Comparison of ENCODE assay signal across 8 cellular contexts in the genomic region with DNA sequence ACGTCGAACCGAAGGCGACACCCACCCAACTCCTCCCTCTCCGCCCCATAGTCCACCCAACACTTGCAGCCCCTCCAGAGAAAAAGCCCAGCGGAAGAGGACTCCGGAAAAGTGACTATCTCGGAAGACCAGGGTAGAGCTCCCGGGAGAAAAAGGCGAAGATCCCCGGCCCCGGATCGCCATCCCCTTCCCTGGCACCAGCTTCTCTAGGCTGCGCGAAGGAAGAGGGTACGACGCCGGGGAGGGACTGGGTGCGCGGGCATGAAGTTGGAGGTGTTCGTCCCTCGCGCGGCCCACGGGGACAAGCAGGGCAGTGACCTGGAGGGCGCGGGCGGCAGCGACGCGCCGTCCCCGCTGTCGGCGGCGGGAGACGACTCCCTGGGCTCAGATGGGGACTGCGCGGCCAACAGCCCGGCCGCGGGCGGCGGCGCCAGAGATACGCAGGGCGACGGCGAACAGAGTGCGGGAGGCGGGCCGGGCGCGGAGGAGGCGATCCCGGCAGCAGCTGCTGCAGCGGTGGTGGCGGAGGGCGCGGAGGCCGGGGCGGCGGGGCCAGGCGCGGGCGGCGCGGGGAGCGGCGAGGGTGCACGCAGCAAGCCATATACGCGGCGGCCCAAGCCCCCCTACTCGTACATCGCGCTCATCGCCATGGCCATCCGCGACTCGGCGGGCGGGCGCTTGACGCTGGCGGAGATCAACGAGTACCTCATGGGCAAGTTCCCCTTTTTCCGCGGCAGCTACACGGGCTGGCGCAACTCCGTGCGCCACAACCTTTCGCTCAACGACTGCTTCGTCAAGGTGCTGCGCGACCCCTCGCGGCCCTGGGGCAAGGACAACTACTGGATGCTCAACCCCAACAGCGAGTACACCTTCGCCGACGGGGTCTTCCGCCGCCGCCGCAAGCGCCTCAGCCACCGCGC. TPM values are rescaled to one million over a fixed set of nuclear protein-coding genes. Genes with fewer than 3 reads are reported as not detected.
A peak's percentile ranks its signal among the peaks of the same experiment; 100 is the strongest.
DNase-seq lines count a peak whose midpoint lies in the region; ATAC-seq and TF ChIP-seq lines count a peak whose summit lies in the region.

No MANE protein-coding gene starts in this region.

- CTCF ChIA-PET in activated naive CD4-positive, alpha-beta T cell treated with anti-CD3 and anti-CD28 coated beads for 36 hours (lab: Charles Lee) = interaction anchor here (0.6 kb wide), 1 partner anchor 719 kb away, joined by 4 read pairs; no protein-coding TSS in a partner anchor
- CTCF ChIA-PET in activated CD8-positive, alpha-beta T cell treated with anti-CD3 and anti-CD28 coated beads for 36 hours (lab: Charles Lee) = interaction anchor here (1.0 kb wide), 1 partner anchor 11 kb away, joined by 3 read pairs; no protein-coding TSS in a partner anchor

- H3K4me3 ChIP-seq in iPS-18a (ENCODE audit: low read length) (peak overlapping the region; percentile 39), BE2C (ENCODE audit: low read depth, low read length) (no peak overlapping the region)

- no peak for DNase-seq in activated naive CD4-positive, alpha-beta T cell treated with anti-CD3 and anti-CD28 coated beads for 36 hours
- DNase-seq in activated naive CD4-positive, alpha-beta T cell treated with anti-CD3 and anti-CD28 coated beads, Interleukin-2, amount 50 U/mL, for 16 hours = no peak
- peak; percentile 20 for DNase-seq in activated CD8-positive, alpha-beta T cell treated with anti-CD3 and anti-CD28 coated beads for 36 hours
- peak; percentile 39 for DNase-seq in stimulated activated naive B cell treated with anti-CD40 and anti-IgM and Interleukin-4, amounts not matched to agents 10 μg/mL and 1 μg/mL and 100 μg/mL, for 72 hours
- DNase-seq in BE2C (no peak), GM19238 (ENCODE audit: insufficient read length, low spot score) (no peak)

- H3K9me3 Mint-ChIP-seq in activated naive CD4-positive, alpha-beta T cell treated with anti-CD3 and anti-CD28 coated beads for 36 hours = no peaks in the 10 kb centered on the region
- no peaks in the 10 kb centered on the region for H3K9me3 Mint-ChIP-seq in activated CD8-positive, alpha-beta T cell treated with anti-CD3 and anti-CD28 coated beads for 36 hours
- H3K9me3 Mint-ChIP-seq in stimulated activated naive B cell treated with anti-CD40 and anti-IgM and Interleukin-4, amounts not matched to agents 10 μg/mL and 1 μg/mL and 100 μg/mL, for 72 hours = peaks cover 0 to 4% of the 10 kb centered on the region in 2 donors

- peak overlapping the region; percentile 49 for H3K4me3 Mint-ChIP-seq in activated naive CD4-positive, alpha-beta T cell treated with anti-CD3 and anti-CD28 coated beads for 36 hours
- peak overlapping the region; percentile 38 for H3K4me3 Mint-ChIP-seq in activated CD8-positive, alpha-beta T cell treated with anti-CD3 and anti-CD28 coated beads for 36 hours
- peak overlapping the region; percentile 78 to 83 for H3K4me3 Mint-ChIP-seq in stimulated activated naive B cell treated with anti-CD40 and anti-IgM and Interleukin-4, amounts not matched to agents 10 μg/mL and 1 μg/mL and 100 μg/mL, for 72 hours

- peaks cover 58% of the 10 kb centered on the region for H3K27me3 Mint-ChIP-seq in activated naive CD4-positive, alpha-beta T cell treated with anti-CD3 and anti-CD28 coated beads for 36 hours (ENCODE audit: low read depth)
- peaks cover 60% of the 10 kb centered on the region for H3K27me3 Mint-ChIP-seq in activated CD8-positive, alpha-beta T cell treated with anti-CD3 and anti-CD28 coated beads for 36 hours
- peaks cover 63 to 72% of the 10 kb centered on the region in 2 donors for H3K27me3 Mint-ChIP-seq in stimulated activated naive B cell treated with anti-CD40 and anti-IgM and Interleukin-4, amounts not matched to agents 10 μg/mL and 1 μg/mL and 100 μg/mL, for 72 hours

- H3K36me3 Mint-ChIP-seq in activated naive CD4-positive, alpha-beta T cell treated with anti-CD3 and anti-CD28 coated beads for 36 hours (ENCODE audit: low read depth) = no peaks in the 10 kb centered on the region
- H3K36me3 Mint-ChIP-seq in activated CD8-positive, alpha-beta T cell treated with anti-CD3 and anti-CD28 coated beads for 36 hours (ENCODE audit: low read depth) = no peaks in the 10 kb centered on the region
- peaks cover 4 to 10% of the 10 kb centered on the region in 2 donors for H3K36me3 Mint-ChIP-seq in stimulated activated naive B cell treated with anti-CD40 and anti-IgM and Interleukin-4, amounts not matched to agents 10 μg/mL and 1 μg/mL and 100 μg/mL, for 72 hours

- no peak overlapping the region for H3K27ac ChIP-seq in iPS-18a (ENCODE audit: low read length)

- H3K36me3 ChIP-seq in iPS-18a (ENCODE audit: control insufficient read depth, low read depth, low read length) (no peaks in the 10 kb centered on the region), BE2C (no peaks in the 10 kb centered on the region)

- TF ChIP-seq CTCF in activated CD8-positive, alpha-beta T cell treated with anti-CD3 and anti-CD28 coated beads for 36 hours (IDR thresholded peaks at IDR 0.05) = no peak
- TF ChIP-seq CTCF in BE2C (IDR thresholded peaks at IDR 0.05; ENCODE audit: low read depth, low read length) = no peak

- no peak overlapping the region for H3K27ac Mint-ChIP-seq in activated naive CD4-positive, alpha-beta T cell treated with anti-CD3 and anti-CD28 coated beads for 36 hours
- H3K27ac Mint-ChIP-seq in activated CD8-positive, alpha-beta T cell treated with anti-CD3 and anti-CD28 coated beads for 36 hours = no peak overlapping the region
- H3K27ac Mint-ChIP-seq in stimulated activated naive B cell treated with anti-CD40 and anti-IgM and Interleukin-4, amounts not matched to agents 10 μg/mL and 1 μg/mL and 100 μg/mL, for 72 hours = peak overlapping the region; percentile 89

- no peak for ATAC-seq in activated CD8-positive, alpha-beta T cell treated with anti-CD3 and anti-CD28 coated beads for 36 hours
- ATAC-seq in stimulated activated naive B cell treated with anti-CD40 and anti-IgM and Interleukin-4, amounts not matched to agents 10 μg/mL and 1 μg/mL and 100 μg/mL, for 72 hours (replicated peaks) = peak; percentile 41 to 72
- no peak for ATAC-seq in HG03025 (IDR thresholded peaks at IDR 0.05; ENCODE audit: low FRiP score, unreplicated experiment)

- H3K9me3 ChIP-seq in iPS-18a (ENCODE audit: control insufficient read depth, low read depth, low read length) (no peaks in the 10 kb centered on the region), BE2C (no peaks in the 10 kb centered on the region)

- no peak overlapping the region for H3K9ac ChIP-seq in iPS-18a (ENCODE audit: low read length)

- POLR2A ChIA-PET in activated CD8-positive, alpha-beta T cell treated with anti-CD3 and anti-CD28 coated beads for 36 hours (lab: Charles Lee) = no interaction called here

- H3K4me1 ChIP-seq in iPS-18a (ENCODE audit: control insufficient read depth, low read depth, low read length) = peaks cover 4% of the 10 kb centered on the region
- no peaks in the 10 kb centered on the region for H3K4me1 ChIP-seq in BE2C

- H3K27me3 ChIP-seq in iPS-18a (ENCODE audit: control insufficient read depth, insufficient read depth, low read length) (peaks cover 87% of the 10 kb centered on the region), BE2C (peaks cover 69% of the 10 kb centered on the region)

- peaks cover 28% of the 10 kb centered on the region for H3K4me1 Mint-ChIP-seq in activated naive CD4-positive, alpha-beta T cell treated with anti-CD3 and anti-CD28 coated beads for 36 hours (ENCODE audit: low read depth)
- H3K4me1 Mint-ChIP-seq in activated CD8-positive, alpha-beta T cell treated with anti-CD3 and anti-CD28 coated beads for 36 hours (ENCODE audit: low read depth) = peaks cover 15% of the 10 kb centered on the region
- peaks cover 23 to 43% of the 10 kb centered on the region in 2 donors for H3K4me1 Mint-ChIP-seq in stimulated activated naive B cell treated with anti-CD40 and anti-IgM and Interleukin-4, amounts not matched to agents 10 μg/mL and 1 μg/mL and 100 μg/mL, for 72 hours

- intact Hi-C loops in activated naive CD4-positive, alpha-beta T cell treated with anti-CD3 and anti-CD28 coated beads for 36 hours (cut with micrococcal nuclease) = loop anchor here (10.0 kb wide), 1 partner anchor 918 kb away; a partner anchor contains a TSS
- intact Hi-C loops in activated CD8-positive, alpha-beta T cell treated with anti-CD3 and anti-CD28 coated beads for 36 hours (cut with micrococcal nuclease) = loop anchor here (5.0 kb wide), 1 partner anchor 65 kb away; no protein-coding TSS in a partner anchor

RNA-seq across cellular contexts. Expression of a gene that starts 0.8 kb away (rescaled TPM):
- not detected for total RNA-seq in activated naive CD4-positive, alpha-beta T cell treated with anti-CD3 and anti-CD28 coated beads for 36 hours
- total RNA-seq in activated CD8-positive, alpha-beta T cell treated with anti-CD3 and anti-CD28 coated beads for 36 hours = not detected
- not detected for polyA plus RNA-seq in BE2C (2012; ENCODE audit: insufficient read depth, insufficient read length, low read depth)

Comparison
In these comparisons a context has a peak if more than half of its experiments do, and no peak if none do; other contexts are left out.
1. DNase-seq: peak in activated CD8-positive, alpha-beta T cell treated with anti-CD3 and anti-CD28 coated beads for 36 hours (single experiment) and stimulated activated naive B cell treated with anti-CD40 and anti-IgM and Interleukin-4, amounts not matched to agents 10 μg/mL and 1 μg/mL and 100 μg/mL, for 72 hours (single experiment); none in activated naive CD4-positive, alpha-beta T cell treated with anti-CD3 and anti-CD28 coated beads for 36 hours (single experiment), activated naive CD4-positive, alpha-beta T cell treated with anti-CD3 and anti-CD28 coated beads, Interleukin-2, amount 50 U/mL, for 16 hours (single experiment), BE2C (single experiment) and GM19238 (single experiment).
2. ATAC-seq: peak in stimulated activated naive B cell treated with anti-CD40 and anti-IgM and Interleukin-4, amounts not matched to agents 10 μg/mL and 1 μg/mL and 100 μg/mL, for 72 hours (2 of 2); none in activated CD8-positive, alpha-beta T cell treated with anti-CD3 and anti-CD28 coated beads for 36 hours (single experiment) and HG03025 (single experiment).
3. Peak in every context shown above with its lines, with median percentiles within 50 percentile points of each other: H3K4me3 Mint-ChIP-seq.